25 cellular contexts compared by ENCODE assay signal in the genomic region with DNA sequence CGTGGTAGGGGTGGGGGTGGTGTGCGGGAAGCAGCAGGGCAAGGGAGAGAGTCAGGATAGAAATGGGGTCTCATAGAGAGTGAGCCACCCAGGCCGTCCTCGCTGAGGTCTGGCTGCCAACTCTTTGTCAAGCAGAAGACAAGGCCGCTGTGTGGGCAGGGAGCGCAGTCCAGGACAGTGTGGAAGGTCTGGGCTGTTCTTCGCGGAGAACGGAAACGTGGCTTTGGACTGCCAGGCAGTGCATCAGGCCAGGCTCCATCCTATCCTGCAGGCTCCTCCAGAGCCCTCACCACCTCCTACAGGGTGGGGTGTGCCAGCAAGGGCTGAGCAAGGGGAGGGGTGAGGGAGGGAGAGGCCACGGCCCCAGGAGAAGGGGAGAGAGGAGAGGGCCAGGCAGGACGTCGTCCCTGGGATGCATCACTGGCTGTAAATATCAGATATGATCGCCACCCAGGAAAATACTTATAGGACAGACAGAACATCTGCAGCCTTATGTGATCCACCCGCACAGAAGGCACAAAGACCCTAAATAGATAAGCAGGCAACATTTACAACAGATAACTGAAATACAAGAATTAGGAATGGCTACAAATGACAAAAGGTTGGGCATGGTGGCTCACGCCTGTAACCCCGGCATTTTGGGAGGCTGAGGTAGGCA.
"Had no signal": no experiment of that assay in that cellular context is flagged by ENCODE, and none has a peak within 500 bp of the region (broad histone marks: within the 10 kb centered on the region; RNA-seq: fewer than 3 reads in every experiment).

No MANE protein-coding gene starts in this region.

- H3K4me1 ChIP-seq: foreskin keratinocyte, left lung, prostate gland, upper lobe of right lung had no signal

- DNase-seq: activated CD8-positive, alpha-beta memory T cell treated with anti-CD3 and anti-CD28 coated beads for 24 hours; activated CD8-positive, alpha-beta memory T cell treated with anti-CD3 and anti-CD28 coated beads, Interleukin-2, amount 50 U/mL, for 4 hours; activated naive CD4-positive, alpha-beta T cell; activated T-cell treated with anti-CD3 and anti-CD28 coated beads, Interleukin-2, amount 50 U/mL, for 24 hours; cerebellar nuclear complex; cortex of kidney; effector CD4-positive, alpha-beta T cell; foreskin keratinocyte; glutamatergic neuron; immature natural killer cell; kidney glomerular epithelial cell; naive thymus-derived CD4-positive, alpha-beta T cell; stimulated activated CD4-positive, alpha-beta T cell treated with anti-CD3 and anti-CD28 coated beads, Interleukin-4, amount 100 ng/mL, for 4 hours; stimulated activated naive CD8-positive, alpha-beta T cell treated with anti-CD3 and anti-CD28 coated beads, Interleukin-15, Interleukin-2, amounts not matched to agents 100 U/mL and 50 U/mL, for 24 hours; T-helper 1 cell; upper lobe of right lung had no signal

- H3K4me3 ChIP-seq: hepatocyte, left lung, prostate gland, right atrium auricular region, thyroid gland, upper lobe of right lung had no signal

- H3K9me3 Mint-ChIP-seq: activated T-cell treated with anti-CD3 and anti-CD28 coated beads, Interleukin-2, amount 50 U/mL, for 24 hours; activated T-helper 2 cell treated with anti-CD3 and anti-CD28 coated beads, Interferon-gamma antibody, Interleukin-2, Interleukin-4, amounts not matched to agents 10 μg/mL and 5 μg/mL and 100 μg/mL, durations not matched to agents 14 hours and 24 hours and 36 hours; immature natural killer cell; naive thymus-derived CD4-positive, alpha-beta T cell; neural crest cell; WTC11 had no signal

- H3K36me3 ChIP-seq: left lung, prostate gland, right atrium auricular region, thyroid gland, upper lobe of right lung had no signal

- H3K79me2 ChIP-seq: hepatocyte had no signal

- H3K4me1 Mint-ChIP-seq: immature natural killer cell; naive thymus-derived CD4-positive, alpha-beta T cell had no signal

- H3K27me3 ChIP-seq: hepatocyte, right atrium auricular region, thyroid gland, upper lobe of right lung had no signal

- H3K27ac ChIP-seq: foreskin keratinocyte, hepatocyte, left lung, prostate gland, right atrium auricular region, thyroid gland, upper lobe of right lung had no signal

- ATAC-seq: foreskin keratinocyte; left lung; naive thymus-derived CD4-positive, alpha-beta T cell; stimulated activated naive CD8-positive, alpha-beta T cell treated with anti-CD3 and anti-CD28 coated beads, Interleukin-15, Interleukin-2, amounts not matched to agents 100 U/mL and 50 U/mL, for 24 hours; upper lobe of right lung; WTC11 had no signal

- H3K4me3 Mint-ChIP-seq: activated naive CD8-positive, alpha-beta T cell; activated T-cell treated with anti-CD3 and anti-CD28 coated beads, Interleukin-2, amount 50 U/mL, for 24 hours; immature natural killer cell; naive thymus-derived CD4-positive, alpha-beta T cell; neural crest cell; WTC11 had no signal

- H3K9me3 ChIP-seq: left lung, prostate gland, right atrium auricular region, thyroid gland, upper lobe of right lung had no signal

- H3K36me3 Mint-ChIP-seq: activated naive CD8-positive, alpha-beta T cell; immature natural killer cell; WTC11 had no signal

- H3K4me2 ChIP-seq: hepatocyte had no signal

- H2AFZ ChIP-seq: hepatocyte had no signal

- H3K27ac Mint-ChIP-seq: activated naive CD8-positive, alpha-beta T cell; activated T-cell treated with anti-CD3 and anti-CD28 coated beads, Interleukin-2, amount 50 U/mL, for 24 hours; activated T-helper 2 cell treated with anti-CD3 and anti-CD28 coated beads, Interferon-gamma antibody, Interleukin-2, Interleukin-4, amounts not matched to agents 10 μg/mL and 5 μg/mL and 100 μg/mL, durations not matched to agents 14 hours and 24 hours and 36 hours; immature natural killer cell; naive thymus-derived CD4-positive, alpha-beta T cell had no signal
